ENCODE assay signal across 12 cellular contexts in genomic region chr1:1291023-1291528, GRCh38. TPM values are rescaled to one million over a fixed set of nuclear protein-coding genes. Genes with fewer than 3 reads are reported as not detected.
DNase-seq lines count a peak whose midpoint lies in the region; ATAC-seq and TF ChIP-seq lines count a peak whose summit lies in the region.
"Had no signal": no experiment of that assay in that cellular context is flagged by ENCODE, and none has a peak within 500 bp of the region (broad histone marks: within the 10 kb centered on the region; RNA-seq: fewer than 3 reads in every experiment).

No MANE protein-coding gene starts in this region.

- no peak for TF ChIP-seq POLR2A in ovary (IDR thresholded peaks at IDR 0.05)

- H3K27me3 Mint-ChIP-seq in activated T-helper 2 cell treated with anti-CD3 and anti-CD28 coated beads, Interferon-gamma antibody, Interleukin-2, Interleukin-4, amounts not matched to agents 10 μg/mL and 5 μg/mL and 100 μg/mL, durations not matched to agents 14 hours and 24 hours and 36 hours (ENCODE audit: low read depth): no peaks in the 10 kb centered on the region

- H4K20me1 ChIP-seq in GM23248 (ENCODE audit: insufficient read depth): no peaks in the 10 kb centered on the region

- no peaks in the 10 kb centered on the region for H3F3A ChIP-seq in GM23248 (ENCODE audit: insufficient read depth)

- no peaks in the 10 kb centered on the region for H3K9me3 ChIP-seq in GM23248 (ENCODE audit: low read depth)
- no peaks in the 10 kb centered on the region for H3K9me3 ChIP-seq in ovary

- intact Hi-C loops in ovary (cut with DNase I): loop anchor here in 3 of 4 donors (5.0 to 10.0 kb wide), 3 partner anchors 169 to 306 kb away; partner anchors contain the start of gene PERM1 (in 2 of the 3)
- intact Hi-C loops in activated T-helper 2 cell treated with anti-CD3 and anti-CD28 coated beads, Interferon-gamma antibody, Interleukin-2, Interleukin-4, amounts not matched to agents 10 μg/mL and 5 μg/mL and 100 μg/mL, durations not matched to agents 14 hours and 24 hours and 36 hours (cut with micrococcal nuclease): loop anchor here (5.0 kb wide), 2 partner anchors 169 to 259 kb away; no protein-coding TSS in a partner anchor

- no peak overlapping the region for H3K4me2 ChIP-seq in GM23248 (ENCODE audit: unreplicated experiment)

- no peaks in the 10 kb centered on the region for H3K9me3 Mint-ChIP-seq in activated T-helper 2 cell treated with anti-CD3 and anti-CD28 coated beads, Interferon-gamma antibody, Interleukin-2, Interleukin-4, amounts not matched to agents 10 μg/mL and 5 μg/mL and 100 μg/mL, durations not matched to agents 14 hours and 24 hours and 36 hours
- H3K9me3 Mint-ChIP-seq: activated naive CD4-positive, alpha-beta T cell treated with anti-CD3 and anti-CD28 coated beads for 36 hours; HFFc6; T-cell had no signal

- H3K27ac ChIP-seq in GM23248 (no peak overlapping the region), ovary (no peak overlapping the region)
- H3K27ac ChIP-seq: cardiac muscle cell had no signal

- ATAC-seq in GM18511 (IDR thresholded peaks at IDR 0.05; ENCODE audit: unreplicated experiment): no peak

- in situ Hi-C loops in GM23248 (cut with MboI): no loop called here

- WGBS in GM23248 (ENCODE audit: low coverage in 1 of 2, low lambda C conversion rate in 2 of 2, missing lambda C conversion rate in 2 of 2), 2 experiments: 31 to 40% methylated on average over 23 to 26 of the region's 28 CpGs
- WGBS in ovary, 3 donors: 9 to 14% (median 10%) methylated on average over 14 to 28 of the region's 28 CpGs

- H3K9me2 ChIP-seq in GM23248 (ENCODE audit: insufficient read depth): no peaks in the 10 kb centered on the region

- H3K36me3 Mint-ChIP-seq in activated T-helper 2 cell treated with anti-CD3 and anti-CD28 coated beads, Interferon-gamma antibody, Interleukin-2, Interleukin-4, amounts not matched to agents 10 μg/mL and 5 μg/mL and 100 μg/mL, durations not matched to agents 14 hours and 24 hours and 36 hours (ENCODE audit: low read depth): no peaks in the 10 kb centered on the region
- H3K36me3 Mint-ChIP-seq: T-cell had no signal

- no peaks in the 10 kb centered on the region for H3K4me1 ChIP-seq in GM23248 (ENCODE audit: insufficient read depth)
- peaks cover 3% of the 10 kb centered on the region for H3K4me1 ChIP-seq in ovary (ENCODE audit: insufficient read depth)

- H3K27me3 ChIP-seq in GM23248 (replicated peaks; ENCODE audit: insufficient read depth) (no peaks in the 10 kb centered on the region), ovary (no peaks in the 10 kb centered on the region)
- H3K27me3 ChIP-seq: cardiac muscle cell had no signal

- DNase-seq in GM23248: peak; percentile 31
- peak; percentile 69 for DNase-seq in NCI-H2227 (lab: John Stamatoyannopoulos, UW; ENCODE audit: unreplicated experiment)
- peak; percentile 38 for DNase-seq in astrocyte of the hippocampus (ENCODE audit: low read depth, low spot score)
- DNase-seq in ovary: peak; percentile 27 to 66 (median 44)
- no peak for DNase-seq in activated T-helper 2 cell treated with anti-CD3 and anti-CD28 coated beads, Interferon-gamma antibody, Interleukin-2, Interleukin-4, amounts not matched to agents 10 μg/mL and 5 μg/mL and 100 μg/mL, durations not matched to agents 14 hours and 24 hours and 36 hours (ENCODE audit: low spot score)
- no peak for DNase-seq in HPDE6-E6E7 (ENCODE audit: extremely low spot score)

- no peak overlapping the region for H3K4me3 ChIP-seq in GM23248
- H3K4me3 ChIP-seq in ovary: no peak overlapping the region
- H3K4me3 ChIP-seq: cardiac muscle cell, GM12878 had no signal

- H2AFZ ChIP-seq in GM23248: no peak overlapping the region

- no peaks in the 10 kb centered on the region for H3K36me3 ChIP-seq in GM23248 (ENCODE audit: low read depth)
- no peaks in the 10 kb centered on the region for H3K36me3 ChIP-seq in ovary
- H3K36me3 ChIP-seq: cardiac muscle cell had no signal

- H3K4me1 Mint-ChIP-seq in activated T-helper 2 cell treated with anti-CD3 and anti-CD28 coated beads, Interferon-gamma antibody, Interleukin-2, Interleukin-4, amounts not matched to agents 10 μg/mL and 5 μg/mL and 100 μg/mL, durations not matched to agents 14 hours and 24 hours and 36 hours (ENCODE audit: low read depth): no peaks in the 10 kb centered on the region

- TF ChIP-seq CTCF in ovary (IDR thresholded peaks at IDR 0.05): no peak

- H3K4me3 Mint-ChIP-seq in activated T-helper 2 cell treated with anti-CD3 and anti-CD28 coated beads, Interferon-gamma antibody, Interleukin-2, Interleukin-4, amounts not matched to agents 10 μg/mL and 5 μg/mL and 100 μg/mL, durations not matched to agents 14 hours and 24 hours and 36 hours (ENCODE audit: low read depth): no peak overlapping the region
- H3K4me3 Mint-ChIP-seq: activated naive CD4-positive, alpha-beta T cell treated with anti-CD3 and anti-CD28 coated beads for 36 hours; HFFc6; T-cell had no signal

- H3K79me2 ChIP-seq in GM23248 (ENCODE audit: insufficient read depth): no peaks in the 10 kb centered on the region

- H3K9ac ChIP-seq in GM23248: no peak overlapping the region

- no peak overlapping the region for H3K27ac Mint-ChIP-seq in activated T-helper 2 cell treated with anti-CD3 and anti-CD28 coated beads, Interferon-gamma antibody, Interleukin-2, Interleukin-4, amounts not matched to agents 10 μg/mL and 5 μg/mL and 100 μg/mL, durations not matched to agents 14 hours and 24 hours and 36 hours
- H3K27ac Mint-ChIP-seq: activated naive CD4-positive, alpha-beta T cell treated with anti-CD3 and anti-CD28 coated beads for 36 hours; HFFc6; T-cell had no signal

- TF ChIP-seq EP300 in ovary (IDR thresholded peaks at IDR 0.05): no peak

RNA-seq across cellular contexts. Expression of gene SCNN1D, which starts 10.8 kb away (rescaled TPM):
- total RNA-seq in GM23248 (2014; rRNA removed; shearing (Covaris generic)): 0.76 and 2.5 TPM in 2 replicates
- 0.46 and 0.55 TPM in 2 replicates for polyA plus RNA-seq in GM23248 (2016; fragmentation: Nextera tagmentation; extraction: Ambion mirVana)
- total RNA-seq in ovary: 10 to 100 TPM in 1 of 7 donors, 1 to 10 TPM in 6; 6.3 to 10.2 (median 9.1) TPM
- 1 to 10 TPM in 1 of 2 donors, under 1 TPM in 1; 0.27 to 7.9 TPM for polyA plus RNA-seq in ovary
- total RNA-seq in activated T-helper 2 cell treated with anti-CD3 and anti-CD28 coated beads, Interferon-gamma antibody, Interleukin-2, Interleukin-4, amounts not matched to agents 10 μg/mL and 5 μg/mL and 100 μg/mL, durations not matched to agents 14 hours and 24 hours and 36 hours: 3.5 and 4.1 TPM in 2 replicates

RNA-seq across cellular contexts. Expression of gene ACAP3, which starts 16.7 kb away (rescaled TPM):
- 58.6 and 68.0 TPM in 2 replicates for total RNA-seq in GM23248 (2014; rRNA removed; shearing (Covaris generic))
- polyA plus RNA-seq in GM23248 (2016; fragmentation: Nextera tagmentation; extraction: Ambion mirVana) (11.6 and 11.8 TPM in 2 replicates), ovary (10 to 100 TPM in 1 of 2 donors, 1 to 10 TPM in 1; 3.5 to 33.4 TPM)
- 10 to 100 TPM; 23.1 to 62.4 (median 46.4) TPM for total RNA-seq in ovary
- total RNA-seq in activated T-helper 2 cell treated with anti-CD3 and anti-CD28 coated beads, Interferon-gamma antibody, Interleukin-2, Interleukin-4, amounts not matched to agents 10 μg/mL and 5 μg/mL and 100 μg/mL, durations not matched to agents 14 hours and 24 hours and 36 hours: 43.4 and 50.1 TPM in 2 replicates

RNA-seq across cellular contexts. Expression of gene PUSL1, which starts 17.3 kb away (rescaled TPM):
- total RNA-seq in GM23248 (2014; rRNA removed; shearing (Covaris generic)): 36.2 and 46.5 TPM in 2 replicates
- polyA plus RNA-seq in GM23248 (2016; fragmentation: Nextera tagmentation; extraction: Ambion mirVana): 28.3 and 30.9 TPM in 2 replicates
- total RNA-seq in ovary: 10 to 100 TPM; 12.5 to 27.6 (median 21.7) TPM
- 10 to 100 TPM in 1 of 2 donors, under 1 TPM in 1; 0.18 to 14.7 TPM for polyA plus RNA-seq in ovary
- 31.6 and 31.8 TPM in 2 replicates for total RNA-seq in activated T-helper 2 cell treated with anti-CD3 and anti-CD28 coated beads, Interferon-gamma antibody, Interleukin-2, Interleukin-4, amounts not matched to agents 10 μg/mL and 5 μg/mL and 100 μg/mL, durations not matched to agents 14 hours and 24 hours and 36 hours

RNA-seq across cellular contexts. Expression of gene UBE2J2, which starts 17.4 kb away (rescaled TPM):
- 49.7 and 51.0 TPM in 2 replicates for total RNA-seq in GM23248 (2014; rRNA removed; shearing (Covaris generic))
- 63.5 and 68.0 TPM in 2 replicates for polyA plus RNA-seq in GM23248 (2016; fragmentation: Nextera tagmentation; extraction: Ambion mirVana)
- total RNA-seq in ovary: 10 to 100 TPM; 35.8 to 55.6 (median 49.3) TPM
- polyA plus RNA-seq in ovary: 10 to 100 TPM; 36.0 to 40.4 TPM
- 79.3 and 81.0 TPM in 2 replicates for total RNA-seq in activated T-helper 2 cell treated with anti-CD3 and anti-CD28 coated beads, Interferon-gamma antibody, Interleukin-2, Interleukin-4, amounts not matched to agents 10 μg/mL and 5 μg/mL and 100 μg/mL, durations not matched to agents 14 hours and 24 hours and 36 hours

RNA-seq across cellular contexts. Expression of gene INTS11, which starts 33.4 kb away (rescaled TPM):
- 80.1 and 90.0 TPM in 2 replicates for total RNA-seq in GM23248 (2014; rRNA removed; shearing (Covaris generic))
- polyA plus RNA-seq in GM23248 (2016; fragmentation: Nextera tagmentation; extraction: Ambion mirVana): 70.2 and 72.8 TPM in 2 replicates
- total RNA-seq in ovary: 100 to 1,000 TPM; 102 to 135 (median 109) TPM
- 100 to 1,000 TPM in 1 of 2 donors, 10 to 100 TPM in 1; 72.6 to 119 TPM for polyA plus RNA-seq in ovary
- total RNA-seq in activated T-helper 2 cell treated with anti-CD3 and anti-CD28 coated beads, Interferon-gamma antibody, Interleukin-2, Interleukin-4, amounts not matched to agents 10 μg/mL and 5 μg/mL and 100 μg/mL, durations not matched to agents 14 hours and 24 hours and 36 hours: 127 and 138 TPM in 2 replicates

Comparison
In these comparisons a context has a peak if more than half of its experiments do, and no peak if none do; other contexts are left out.
1. DNase-seq: peak in GM23248 (single experiment), NCI-H2227 (single experiment), astrocyte of the hippocampus (single experiment) and ovary (5 of 5); none in activated T-helper 2 cell treated with anti-CD3 and anti-CD28 coated beads, Interferon-gamma antibody, Interleukin-2, Interleukin-4, amounts not matched to agents 10 μg/mL and 5 μg/mL and 100 μg/mL, durations not matched to agents 14 hours and 24 hours and 36 hours (single experiment) and HPDE6-E6E7 (single experiment).